In genomic region chr3:30426319-30426993, GRCh38 we compare ENCODE assay signal across 11 cellular contexts.
DNase-seq lines count a peak whose midpoint lies in the region; ATAC-seq and TF ChIP-seq lines count a peak whose summit lies in the region.
"Had no signal": no experiment of that assay in that cellular context is flagged by ENCODE, and none has a peak within 500 bp of the region (broad histone marks: within the 10 kb centered on the region; RNA-seq: fewer than 3 reads in every experiment).

No MANE protein-coding gene starts in this region.

- DNase-seq in NCI-H446 (lab: John Stamatoyannopoulos, UW) = peak; percentile 23 to 59
- peak; percentile 80 for DNase-seq in fibroblast of the aortic adventitia (ENCODE audit: low read depth)
- DNase-seq in lung (ENCODE audit: low spot score) = peak; percentile 34
- DNase-seq in tibial nerve (ENCODE audit: low spot score in 2 of 2) = peak; percentile 29 to 66
- DNase-seq in GF-D8 (lab: John Stamatoyannopoulos, UW) = no peak
- DNase-seq in BE2C = no peak
- no peak for DNase-seq in NCI-H2029 (lab: John Stamatoyannopoulos, UW)
- no peak for DNase-seq in NCI-H1105 (lab: John Stamatoyannopoulos, UW)
- DNase-seq: central memory CD4-positive, alpha-beta T cell; DMS79; hippocampal formation had no signal

- H3K4me3 ChIP-seq in fibroblast of the aortic adventitia (ENCODE audit: low read depth, low read length) = no peak overlapping the region
- H3K4me3 ChIP-seq in lung = no peak overlapping the region
- no peak overlapping the region for H3K4me3 ChIP-seq in tibial nerve
- H3K4me3 ChIP-seq in BE2C (ENCODE audit: low read depth, low read length) = no peak overlapping the region

- H3K27ac ChIP-seq in lung (ENCODE audit: low read depth in 1 of 2, low read length in 1 of 2) = peak overlapping the region in 1 of 2 donors; percentile 77
- peak overlapping the region in 3 of 4 donors; percentile 36 to 64 (median 38) for H3K27ac ChIP-seq in tibial nerve

- TF ChIP-seq CTCF in fibroblast of the aortic adventitia (IDR thresholded peaks at IDR 0.05; ENCODE audit: insufficient read depth, low read length) (no peak), lung (IDR thresholded peaks at IDR 0.05; ENCODE audit: control extremely low read depth, extremely low read depth) (no peak), tibial nerve (IDR thresholded peaks at IDR 0.05) (no peak), BE2C (IDR thresholded peaks at IDR 0.05; ENCODE audit: low read depth, low read length) (no peak)

- no peaks in the 10 kb centered on the region for H3K9me3 ChIP-seq in lung (ENCODE audit: control insufficient read depth in 2 of 2, insufficient read depth in 1 of 2, low read length in 1 of 2)
- H3K9me3 ChIP-seq in tibial nerve = no peaks in the 10 kb centered on the region
- H3K9me3 ChIP-seq in BE2C = no peaks in the 10 kb centered on the region

- peak; percentile 41 for ATAC-seq in lung (ENCODE audit: insufficient read depth, low FRiP score)

- TF ChIP-seq POLR2A in tibial nerve (IDR thresholded peaks at IDR 0.05) = peak in 1 of 2 donors; percentile 11

- WGBS in lung, 2 donors = 36 to 55% methylated on average over 3 of the region's 3 CpGs
- 8 to 16% methylated on average over 3 of the region's 3 CpGs for WGBS in tibial nerve, 2 donors

- H3K27me3 ChIP-seq in lung (ENCODE audit: control insufficient read depth, insufficient read depth) (no peaks in the 10 kb centered on the region), tibial nerve (no peaks in the 10 kb centered on the region), BE2C (no peaks in the 10 kb centered on the region)

- TF ChIP-seq EP300 in tibial nerve (IDR thresholded peaks at IDR 0.05) = peak; percentile 15 to 82

- H3K36me3 ChIP-seq in lung (ENCODE audit: control insufficient read depth in 2 of 2, insufficient read depth in 2 of 2, low read length in 2 of 2) = no peaks in the 10 kb centered on the region
- no peaks in the 10 kb centered on the region for H3K36me3 ChIP-seq in tibial nerve
- no peaks in the 10 kb centered on the region for H3K36me3 ChIP-seq in BE2C

- H3K4me1 ChIP-seq in lung (ENCODE audit: control insufficient read depth in 2 of 2, insufficient read depth in 2 of 2, low read length in 2 of 2) = peaks cover 0 to 1% of the 10 kb centered on the region in 2 donors
- H3K4me1 ChIP-seq in tibial nerve = peaks cover 0 to 17% (median 2%) of the 10 kb centered on the region in 4 donors
- no peaks in the 10 kb centered on the region for H3K4me1 ChIP-seq in BE2C

Comparison
In these comparisons a context has a peak if more than half of its experiments do, and no peak if none do; other contexts are left out.
1. DNase-seq: peak in NCI-H446 (2 of 2), fibroblast of the aortic adventitia (single experiment), lung (single experiment) and tibial nerve (2 of 2); none in GF-D8 (single experiment), BE2C (single experiment), NCI-H2029 (single experiment) and NCI-H1105 (single experiment).